Comparison of ENCODE assay signal across 14 cellular contexts in genomic region chr5:110752953-110753352, GRCh38. TPM values are rescaled to one million over a fixed set of nuclear protein-coding genes. Genes with fewer than 3 reads are reported as not detected.
A peak's percentile ranks its signal among the peaks of the same experiment; 100 is the strongest.
DNase-seq lines count a peak whose midpoint lies in the region; ATAC-seq and TF ChIP-seq lines count a peak whose summit lies in the region.
"Had no signal": no experiment of that assay in that cellular context is flagged by ENCODE, and none has a peak within 500 bp of the region (broad histone marks: within the 10 kb centered on the region; RNA-seq: fewer than 3 reads in every experiment).

No MANE protein-coding gene starts in this region.

- H3K4me3 Mint-ChIP-seq in effector memory CD8-positive, alpha-beta T cell = no peak overlapping the region

- H3K4me1 ChIP-seq in prostate gland (replicated peaks) = no peaks in the 10 kb centered on the region

- H3K27ac ChIP-seq in prostate gland = no peak overlapping the region
- H3K27ac ChIP-seq: epithelial cell of prostate had no signal

- TF ChIP-seq POLR2A in prostate gland (IDR thresholded peaks at IDR 0.05) = no peak

- no peaks in the 10 kb centered on the region for H3K36me3 ChIP-seq in prostate gland

- peaks cover 28% of the 10 kb centered on the region for H3K36me3 Mint-ChIP-seq in effector memory CD8-positive, alpha-beta T cell (ENCODE audit: insufficient read depth)

- DNase-seq in effector memory CD8-positive, alpha-beta T cell = no peak
- DNase-seq in prostate gland (ENCODE audit: low spot score) (no peak), H4 (ENCODE audit: low spot score) (no peak), NCI-H2196 (lab: John Stamatoyannopoulos, UW; ENCODE audit: unreplicated experiment) (no peak), SIG-M5 (lab: John Stamatoyannopoulos, UW) (no peak)
- DNase-seq: amniotic stem cell, islet precursor cell, NCI-H510A, T1000 had no signal

- H3K27me3 ChIP-seq in prostate gland (replicated peaks; ENCODE audit: insufficient read depth) = no peaks in the 10 kb centered on the region

- H3K9me3 Mint-ChIP-seq in effector memory CD8-positive, alpha-beta T cell = no peaks in the 10 kb centered on the region

- peak overlapping the region; percentile 87 to 91 for H3K27ac Mint-ChIP-seq in effector memory CD8-positive, alpha-beta T cell

- no peaks in the 10 kb centered on the region for H3K9me3 ChIP-seq in prostate gland

- ATAC-seq in GM18517 (IDR thresholded peaks at IDR 0.05; ENCODE audit: unreplicated experiment) (peak; percentile 10), GM21723 (IDR thresholded peaks at IDR 0.05; ENCODE audit: unreplicated experiment) (peak; percentile 20), HG03432 (IDR thresholded peaks at IDR 0.05; ENCODE audit: unreplicated experiment) (peak; percentile 22)
- no peak for ATAC-seq in effector memory CD8-positive, alpha-beta T cell (replicated peaks)

- no peak overlapping the region for H3K4me3 ChIP-seq in prostate gland

- intact Hi-C loops in prostate gland (cut with DNase I) = loop anchor here (10.0 kb wide), 1 partner anchor 322 kb away; the partner anchor contains the start of gene TSLP

- 68% methylated on average over 1 of the region's 1 CpG for WGBS in prostate gland

- peaks cover 18 to 46% of the 10 kb centered on the region in 2 donors for H3K4me1 Mint-ChIP-seq in effector memory CD8-positive, alpha-beta T cell (ENCODE audit: low read depth in 2 of 2)

- no peak for TF ChIP-seq CTCF in prostate gland (IDR thresholded peaks at IDR 0.05)

- no peaks in the 10 kb centered on the region for H3K27me3 Mint-ChIP-seq in effector memory CD8-positive, alpha-beta T cell

RNA-seq across cellular contexts. Expression of gene SLC25A46, which starts 14.1 kb away (rescaled TPM):
- 10 to 100 TPM; 35.6 to 44.7 TPM for total RNA-seq in prostate gland
- total RNA-seq in H4 (2014; rRNA removed; shearing (Covaris generic)) = 63.2 and 72.0 TPM in 2 replicates

RNA-seq across cellular contexts. Expression of gene TMEM232, which starts 26.5 kb away (rescaled TPM):
- total RNA-seq in prostate gland = 10 to 100 TPM in 1 of 2 donors, 1 to 10 TPM in 1; 5.1 to 11.3 TPM
- 0.66 and 1.7 TPM in 2 replicates for total RNA-seq in H4 (2014; rRNA removed; shearing (Covaris generic))
- total RNA-seq: Daoy had no signal
